8 cellular contexts compared by ENCODE assay signal in genomic region chr7:155412416-155413253, GRCh38. TPM values are rescaled to one million over a fixed set of nuclear protein-coding genes. Genes with fewer than 3 reads are reported as not detected.
A peak's percentile ranks its signal among the peaks of the same experiment; 100 is the strongest.
DNase-seq lines count a peak whose midpoint lies in the region; ATAC-seq and TF ChIP-seq lines count a peak whose summit lies in the region.
"Had no signal": no experiment of that assay in that cellular context is flagged by ENCODE, and none has a peak within 500 bp of the region (broad histone marks: within the 10 kb centered on the region; RNA-seq: fewer than 3 reads in every experiment).

No MANE protein-coding gene starts in this region.

- DNase-seq in GF-D8 (lab: John Stamatoyannopoulos, UW) = peak; percentile 7
- peak; percentile 23 to 51 for DNase-seq in HL-60 (ENCODE audit: low read depth in 1 of 2, low spot score in 1 of 2)
- DNase-seq in SK-N-SH = peak; percentile 88
- peak; percentile 66 for DNase-seq in lower lobe of right lung
- DNase-seq in stimulated activated naive B cell treated with anti-CD40 and anti-IgM and Interleukin-4, amounts not matched to agents 10 μg/mL and 1 μg/mL and 100 μg/mL, for 72 hours = peak; percentile 41

- TF ChIP-seq CTCF in HL-60 (IDR thresholded peaks at IDR 0.05; ENCODE audit: insufficient read depth, low read length) = peak; percentile 89
- TF ChIP-seq CTCF in SK-N-SH (IDR thresholded peaks at IDR 0.05) = peak; percentile 71
- TF ChIP-seq CTCF in brain (conservative IDR thresholded peaks at IDR 0.05) = peak; percentile 60 to 83
- TF ChIP-seq CTCF in lower lobe of right lung (IDR thresholded peaks at IDR 0.05) = peak; percentile 64

- H2AFZ ChIP-seq in SK-N-SH (ENCODE audit: low read depth) = no peak overlapping the region

- no peaks in the 10 kb centered on the region; the same call in 1 of the 2 replicates for H4K20me1 ChIP-seq in SK-N-SH (ENCODE audit: insufficient read depth)

- H3K27ac Mint-ChIP-seq in brain = no peak overlapping the region
- no peak overlapping the region for H3K27ac Mint-ChIP-seq in stimulated activated naive B cell treated with anti-CD40 and anti-IgM and Interleukin-4, amounts not matched to agents 10 μg/mL and 1 μg/mL and 100 μg/mL, for 72 hours

- ATAC-seq in GM21360 (IDR thresholded peaks at IDR 0.05; ENCODE audit: unreplicated experiment) = peak; percentile 90
- peak; percentile 64 to 72 for ATAC-seq in lower lobe of right lung
- ATAC-seq in stimulated activated naive B cell treated with anti-CD40 and anti-IgM and Interleukin-4, amounts not matched to agents 10 μg/mL and 1 μg/mL and 100 μg/mL, for 72 hours (replicated peaks) = peak; percentile 78 to 83

- H3K79me2 ChIP-seq in SK-N-SH (ENCODE audit: insufficient read depth) = no peaks in the 10 kb centered on the region

- no peak overlapping the region for H3K9ac ChIP-seq in SK-N-SH

- no peak overlapping the region for H3K4me3 ChIP-seq in HL-60 (replicated peaks; ENCODE audit: insufficient read depth, low read length)
- no peak overlapping the region for H3K4me3 ChIP-seq in SK-N-SH (ENCODE audit: low read depth in 2 of 2, low read length in 1 of 2)
- H3K4me3 ChIP-seq in lower lobe of right lung = no peak overlapping the region

- H3K9me3 Mint-ChIP-seq in brain = peaks cover 0 to 10% (median 0%) of the 10 kb centered on the region in 5 experiments
- peaks cover 0 to 2% of the 10 kb centered on the region in 2 donors for H3K9me3 Mint-ChIP-seq in stimulated activated naive B cell treated with anti-CD40 and anti-IgM and Interleukin-4, amounts not matched to agents 10 μg/mL and 1 μg/mL and 100 μg/mL, for 72 hours

- H3F3A ChIP-seq in SK-N-SH (replicated peaks; ENCODE audit: insufficient read depth) = no peaks in the 10 kb centered on the region

- no peaks in the 10 kb centered on the region for H3K36me3 ChIP-seq in SK-N-SH (replicated peaks in 1 of 2; ENCODE audit: control insufficient read depth in 1 of 2, insufficient read depth in 2 of 2, low read length in 1 of 2)
- no peaks in the 10 kb centered on the region for H3K36me3 ChIP-seq in lower lobe of right lung

- H3K4me2 ChIP-seq in SK-N-SH = no peak overlapping the region

- H3K27me3 Mint-ChIP-seq in brain = peaks cover 39% of the 10 kb centered on the region
- peaks cover 49 to 64% of the 10 kb centered on the region in 2 donors for H3K27me3 Mint-ChIP-seq in stimulated activated naive B cell treated with anti-CD40 and anti-IgM and Interleukin-4, amounts not matched to agents 10 μg/mL and 1 μg/mL and 100 μg/mL, for 72 hours

- H3K36me3 Mint-ChIP-seq in brain = no peaks in the 10 kb centered on the region
- no peaks in the 10 kb centered on the region for H3K36me3 Mint-ChIP-seq in stimulated activated naive B cell treated with anti-CD40 and anti-IgM and Interleukin-4, amounts not matched to agents 10 μg/mL and 1 μg/mL and 100 μg/mL, for 72 hours

- POLR2A ChIA-PET in SK-N-SH (lab: Yijun Ruan, JAX) = no interaction called here

- peak; percentile 54 for TF ChIP-seq RAD21 in SK-N-SH (IDR thresholded peaks at IDR 0.05; ENCODE audit: low read length)

- 9% methylated on average over 23 of the region's 25 CpGs for WGBS in SK-N-SH (ENCODE audit: low lambda C conversion rate)

- no peaks in the 10 kb centered on the region for H3K9me2 ChIP-seq in SK-N-SH

- peaks cover 12% of the 10 kb centered on the region for H3K4me1 Mint-ChIP-seq in brain
- peaks cover 15% of the 10 kb centered on the region in 2 donors for H3K4me1 Mint-ChIP-seq in stimulated activated naive B cell treated with anti-CD40 and anti-IgM and Interleukin-4, amounts not matched to agents 10 μg/mL and 1 μg/mL and 100 μg/mL, for 72 hours

- CTCF ChIA-PET in SK-N-SH (lab: Yijun Ruan, JAX) = interaction anchor here (0.6 to 2.9 kb wide), 31 partner anchors 8 to 355 kb away, joined by 3 to 12 read pairs (median 3); no protein-coding TSS in a partner anchor

- peaks cover 4% of the 10 kb centered on the region for H3K27me3 ChIP-seq in HL-60 (ENCODE audit: insufficient read depth, poor library complexity, severe bottlenecking)
- peaks cover 61% of the 10 kb centered on the region for H3K27me3 ChIP-seq in SK-N-SH (ENCODE audit: insufficient read depth)
- peaks cover 30% of the 10 kb centered on the region for H3K27me3 ChIP-seq in lower lobe of right lung (ENCODE audit: low read depth)

- no peak for TF ChIP-seq EP300 in SK-N-SH (IDR thresholded peaks at IDR 0.05; ENCODE audit: borderline replicate concordance in 1 of 2, low read depth in 1 of 2, low read length in 1 of 2)

- intact Hi-C loops in lower lobe of right lung (cut with DNase I) = no loop called here

- no peak overlapping the region for H3K4me3 Mint-ChIP-seq in brain
- no peak overlapping the region for H3K4me3 Mint-ChIP-seq in stimulated activated naive B cell treated with anti-CD40 and anti-IgM and Interleukin-4, amounts not matched to agents 10 μg/mL and 1 μg/mL and 100 μg/mL, for 72 hours

- H3K9me3 ChIP-seq in SK-N-SH (no peaks in the 10 kb centered on the region), lower lobe of right lung (no peaks in the 10 kb centered on the region)

- H3K27ac ChIP-seq in HL-60 (replicated peaks) (no peak overlapping the region), SK-N-SH (ENCODE audit: low read depth in 2 of 2, low read length in 1 of 2) (no peak overlapping the region), lower lobe of right lung (no peak overlapping the region)

- H3K4me1 ChIP-seq in SK-N-SH (ENCODE audit: control insufficient read depth in 1 of 2, insufficient read depth in 2 of 2, low read depth in 1 of 2, low read length in 1 of 2) (peaks cover 0 to 3% of the 10 kb centered on the region in 2 experiments; a peak in 1 of 4 replicates), lower lobe of right lung (no peaks in the 10 kb centered on the region)

TF ChIP-seq in SK-N-SH, 30 proteins besides CTCF, POLR2A, EP300 and RAD21:
- TF ChIP-seq SMC3 (IDR thresholded peaks at IDR 0.05; ENCODE audit: low read depth, low read length) = peak; percentile 52
- no peak for TF ChIP-seq ELF1 (IDR thresholded peaks at IDR 0.05)
TF ChIP-seq in SK-N-SH: peak in this region for 1.

RNA-seq across cellular contexts. Expression of gene EN2, which starts 45.3 kb away (rescaled TPM):
- polyA plus RNA-seq in SK-N-SH (2012; rRNA removed) = 0.02 TPM in 1 of 2 replicates, not detected in the other
- polyA plus RNA-seq in SK-N-SH (2012; cell fraction: cytosol; rRNA removed) = 0.01 TPM in 1 of 2 replicates, not detected in the other
- 0.01 TPM in 1 of 2 replicates, not detected in the other for polyA plus RNA-seq in SK-N-SH (2012; cell fraction: nucleus; rRNA removed)
- polyA plus RNA-seq in brain (ENCODE audit: insufficient read depth, low read depth, low replicate concordance) = 0.19 TPM
- not detected for total RNA-seq in lower lobe of right lung
- total RNA-seq: astrocyte had no signal

Comparison
In these comparisons a context has a peak if more than half of its experiments do, and no peak if none do; other contexts are left out.
1. DNase-seq: peak in every context shown above with its lines; median percentile 88 in SK-N-SH; 66 in lower lobe of right lung; 41 in stimulated activated naive B cell treated with anti-CD40 and anti-IgM and Interleukin-4, amounts not matched to agents 10 μg/mL and 1 μg/mL and 100 μg/mL, for 72 hours; 37 in HL-60; 7 in GF-D8.